17 cellular contexts compared by ENCODE assay signal in the genomic region with DNA sequence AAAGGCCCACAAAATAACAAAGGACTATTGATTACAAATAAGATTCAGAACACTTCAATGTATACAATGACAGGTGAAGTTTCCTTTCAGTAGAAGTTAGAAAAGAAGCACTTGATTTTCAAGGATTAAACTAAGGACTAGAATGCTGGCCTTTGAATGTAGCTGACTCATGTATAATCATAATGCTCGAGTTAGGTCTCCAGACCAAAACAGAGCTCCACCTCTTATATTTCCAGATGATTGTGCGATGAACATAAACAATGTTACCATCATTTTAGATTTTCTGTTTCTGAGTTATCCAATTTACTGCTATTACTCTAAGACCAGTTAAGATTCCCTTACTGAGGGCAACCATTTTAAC. TPM values are rescaled to one million over a fixed set of nuclear protein-coding genes. Genes with fewer than 3 reads are reported as not detected.
DNase-seq lines count a peak whose midpoint lies in the region; ATAC-seq and TF ChIP-seq lines count a peak whose summit lies in the region.
"Had no signal": no experiment of that assay in that cellular context is flagged by ENCODE, and none has a peak within 500 bp of the region (broad histone marks: within the 10 kb centered on the region; RNA-seq: fewer than 3 reads in every experiment).

No MANE protein-coding gene starts in this region.

- H4K20me1 ChIP-seq in SK-N-SH (ENCODE audit: insufficient read depth), result peaks cover 21% of the 10 kb centered on the region

- no peak overlapping the region for H3K9ac ChIP-seq in SK-N-SH

- H3K9me2 ChIP-seq in SK-N-SH, result no peaks in the 10 kb centered on the region

- TF ChIP-seq CTCF in SK-N-SH (IDR thresholded peaks at IDR 0.05), result no peak
- TF ChIP-seq CTCF in HFFc6 (IDR thresholded peaks at IDR 0.05), result no peak
- no peak for TF ChIP-seq CTCF in nephron progenitor cell (IDR thresholded peaks at IDR 0.05)

- H3K9me3 ChIP-seq in SK-N-SH, result no peaks in the 10 kb centered on the region
- H3K9me3 ChIP-seq: suprapubic skin had no signal

- peaks cover 11% of the 10 kb centered on the region for H3F3A ChIP-seq in SK-N-SH (replicated peaks; ENCODE audit: insufficient read depth)

- no peak overlapping the region for H3K4me2 ChIP-seq in SK-N-SH

- WGBS in SK-N-SH (ENCODE audit: low lambda C conversion rate), result 62% methylated on average over 2 of the region's 2 CpGs

- peaks cover 16% of the 10 kb centered on the region for H3K4me1 Mint-ChIP-seq in HFFc6 (ENCODE audit: low read depth)
- no peaks in the 10 kb centered on the region for H3K4me1 Mint-ChIP-seq in nephron progenitor cell

- POLR2A ChIA-PET in SK-N-SH (lab: Yijun Ruan, JAX), result no interaction called here

- H3K27ac Mint-ChIP-seq in HFFc6, result peak overlapping the region; percentile 25
- H3K27ac Mint-ChIP-seq in nephron progenitor cell, result peak overlapping the region; percentile 53

- peaks cover 44 to 50% of the 10 kb centered on the region in 2 experiments for H3K36me3 ChIP-seq in SK-N-SH (replicated peaks in 1 of 2; ENCODE audit: control insufficient read depth in 1 of 2, insufficient read depth in 2 of 2, low read length in 1 of 2)

- no peak for TF ChIP-seq RAD21 in SK-N-SH (IDR thresholded peaks at IDR 0.05; ENCODE audit: low read length)

- DNase-seq in SK-N-SH (no peak), HFFc6 (no peak), dedifferentiated amniotic fluid mesenchymal stem cell (ENCODE audit: extremely low spot score) (peak; percentile 42), nephron progenitor cell (no peak), NCI-H2227 treated with DMSO at 0.1 percent for 48 hours (lab: John Stamatoyannopoulos, UW) (no peak), NCI-H748 treated with DMSO at 0.1 percent for 48 hours (lab: John Stamatoyannopoulos, UW) (no peak), T-helper 2 cell (no peak)
- DNase-seq: 8988T; activated naive CD4-positive, alpha-beta T cell treated with anti-CD3 and anti-CD28 coated beads, Interleukin-2, amount 50 U/mL, for 16 hours; glutamatergic neuron; kidney glomerular epithelial cell; NCI-H1436 treated with DMSO at 0.1 percent for 48 hours; NCI-H345; SIG-M5 had no signal

- H3K4me1 ChIP-seq in SK-N-SH (ENCODE audit: control insufficient read depth in 1 of 2, insufficient read depth in 2 of 2, low read depth in 1 of 2, low read length in 1 of 2), result peaks cover 0 to 5% of the 10 kb centered on the region in 2 experiments; a peak in 2 of 4 replicates

- peak overlapping the region in 1 of 2 experiments; percentile 4; a peak in 2 of 4 replicates for H3K27ac ChIP-seq in SK-N-SH (ENCODE audit: low read depth in 2 of 2, low read length in 1 of 2)
- H3K27ac ChIP-seq: suprapubic skin had no signal

- CTCF ChIA-PET in SK-N-SH (lab: Yijun Ruan, JAX), result no interaction called here

- H3K36me3 Mint-ChIP-seq in HFFc6 (ENCODE audit: low read depth), result peaks cover 41% of the 10 kb centered on the region
- H3K36me3 Mint-ChIP-seq in nephron progenitor cell (ENCODE audit: low read depth), result peaks cover 69% of the 10 kb centered on the region

- H2AFZ ChIP-seq in SK-N-SH (ENCODE audit: low read depth), result no peak overlapping the region

- no peak for TF ChIP-seq EP300 in SK-N-SH (IDR thresholded peaks at IDR 0.05; ENCODE audit: borderline replicate concordance in 1 of 2, low read depth in 1 of 2, low read length in 1 of 2)

- ATAC-seq in SK-N-SH treated with all-trans-retinoic acid at 6 μM for 48 hours, result peak; percentile 44; the same call in 2 of the 3 replicates

- H3K4me3 Mint-ChIP-seq in HFFc6 (no peak overlapping the region), nephron progenitor cell (no peak overlapping the region)
- H3K4me3 Mint-ChIP-seq: central memory CD8-positive, alpha-beta T cell had no signal

- H3K9me3 Mint-ChIP-seq in HFFc6 (no peaks in the 10 kb centered on the region), nephron progenitor cell (no peaks in the 10 kb centered on the region)
- H3K9me3 Mint-ChIP-seq: central memory CD8-positive, alpha-beta T cell had no signal

- peaks cover 85% of the 10 kb centered on the region for H3K79me2 ChIP-seq in SK-N-SH (ENCODE audit: insufficient read depth)

- H3K27me3 Mint-ChIP-seq in HFFc6 (ENCODE audit: insufficient read depth), result no peaks in the 10 kb centered on the region; the same call in none of the 2 replicates
- H3K27me3 Mint-ChIP-seq in nephron progenitor cell (ENCODE audit: low read depth, poor library complexity), result no peaks in the 10 kb centered on the region
- H3K27me3 Mint-ChIP-seq: central memory CD8-positive, alpha-beta T cell had no signal

- H3K4me3 ChIP-seq in SK-N-SH (ENCODE audit: low read depth in 2 of 2, low read length in 1 of 2), result no peak overlapping the region
- H3K4me3 ChIP-seq: suprapubic skin had no signal

- no peaks in the 10 kb centered on the region for H3K27me3 ChIP-seq in SK-N-SH (ENCODE audit: insufficient read depth)
- H3K27me3 ChIP-seq: suprapubic skin had no signal

TF ChIP-seq in SK-N-SH treated with all-trans-retinoic acid at 6 μM for 48 hours, 23 proteins besides CTCF, POLR2A, EP300 and RAD21 (continues in another document):
- TF ChIP-seq, protein P1, sequence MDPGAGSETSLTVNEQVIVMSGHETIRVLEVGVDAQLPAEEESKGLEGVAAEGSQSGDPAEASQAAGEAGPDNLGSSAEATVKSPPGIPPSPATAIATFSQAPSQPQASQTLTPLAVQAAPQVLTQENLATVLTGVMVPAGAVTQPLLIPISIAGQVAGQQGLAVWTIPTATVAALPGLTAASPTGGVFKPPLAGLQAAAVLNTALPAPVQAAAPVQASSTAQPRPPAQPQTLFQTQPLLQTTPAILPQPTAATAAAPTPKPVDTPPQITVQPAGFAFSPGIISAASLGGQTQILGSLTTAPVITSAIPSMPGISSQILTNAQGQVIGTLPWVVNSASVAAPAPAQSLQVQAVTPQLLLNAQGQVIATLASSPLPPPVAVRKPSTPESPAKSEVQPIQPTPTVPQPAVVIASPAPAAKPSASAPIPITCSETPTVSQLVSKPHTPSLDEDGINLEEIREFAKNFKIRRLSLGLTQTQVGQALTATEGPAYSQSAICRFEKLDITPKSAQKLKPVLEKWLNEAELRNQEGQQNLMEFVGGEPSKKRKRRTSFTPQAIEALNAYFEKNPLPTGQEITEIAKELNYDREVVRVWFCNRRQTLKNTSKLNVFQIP (CRISPR knock-in tag; IDR thresholded peaks at IDR 0.05; ENCODE audit: borderline replicate concordance, low read depth), result no peak
- TF ChIP-seq TOX (CRISPR knock-in tag; IDR thresholded peaks at IDR 0.05; ENCODE audit: borderline replicate concordance), result no peak
- no peak for TF ChIP-seq CSDC2 (CRISPR knock-in tag; IDR thresholded peaks at IDR 0.05)
- TF ChIP-seq TCF4 (CRISPR knock-in tag; IDR thresholded peaks at IDR 0.05; ENCODE audit: borderline replicate concordance), result no peak
- TF ChIP-seq PPARA (CRISPR knock-in tag; IDR thresholded peaks at IDR 0.05; ENCODE audit: borderline replicate concordance), result no peak
- no peak for TF ChIP-seq OSR1 (CRISPR knock-in tag; IDR thresholded peaks at IDR 0.05)
- TF ChIP-seq BACH2 (CRISPR knock-in tag; IDR thresholded peaks at IDR 0.05; ENCODE audit: borderline replicate concordance), result no peak
- TF ChIP-seq ZNF70 (CRISPR knock-in tag; IDR thresholded peaks at IDR 0.05), result no peak
- no peak for TF ChIP-seq ZFP30 (CRISPR knock-in tag; IDR thresholded peaks at IDR 0.05)
- TF ChIP-seq ARNTL (CRISPR knock-in tag; IDR thresholded peaks at IDR 0.05; ENCODE audit: borderline replicate concordance, low read depth), result no peak

TF ChIP-seq in SK-N-SH, 30 proteins besides CTCF, POLR2A, EP300 and RAD21 (continues in another document):
- TF ChIP-seq, protein P2, sequence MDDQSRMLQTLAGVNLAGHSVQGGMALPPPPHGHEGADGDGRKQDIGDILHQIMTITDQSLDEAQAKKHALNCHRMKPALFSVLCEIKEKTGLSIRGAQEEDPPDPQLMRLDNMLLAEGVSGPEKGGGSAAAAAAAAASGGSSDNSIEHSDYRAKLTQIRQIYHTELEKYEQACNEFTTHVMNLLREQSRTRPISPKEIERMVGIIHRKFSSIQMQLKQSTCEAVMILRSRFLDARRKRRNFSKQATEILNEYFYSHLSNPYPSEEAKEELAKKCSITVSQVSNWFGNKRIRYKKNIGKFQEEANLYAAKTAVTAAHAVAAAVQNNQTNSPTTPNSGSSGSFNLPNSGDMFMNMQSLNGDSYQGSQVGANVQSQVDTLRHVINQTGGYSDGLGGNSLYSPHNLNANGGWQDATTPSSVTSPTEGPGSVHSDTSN (IDR thresholded peaks at IDR 0.05), result no peak
- TF ChIP-seq NFIC (IDR thresholded peaks at IDR 0.05; ENCODE audit: borderline replicate concordance) (no peak), SIN3A (IDR thresholded peaks at IDR 0.05; ENCODE audit: borderline replicate concordance, low read depth, low read length) (no peak), NRF1 (IDR thresholded peaks at IDR 0.05; ENCODE audit: low read depth, low read length) (no peak), MXI1 (IDR thresholded peaks at IDR 0.05; ENCODE audit: low read depth, low read length) (no peak), FOSL2 (IDR thresholded peaks at IDR 0.05; ENCODE audit: borderline replicate concordance, low read depth) (no peak)
- TF ChIP-seq, protein P3, sequence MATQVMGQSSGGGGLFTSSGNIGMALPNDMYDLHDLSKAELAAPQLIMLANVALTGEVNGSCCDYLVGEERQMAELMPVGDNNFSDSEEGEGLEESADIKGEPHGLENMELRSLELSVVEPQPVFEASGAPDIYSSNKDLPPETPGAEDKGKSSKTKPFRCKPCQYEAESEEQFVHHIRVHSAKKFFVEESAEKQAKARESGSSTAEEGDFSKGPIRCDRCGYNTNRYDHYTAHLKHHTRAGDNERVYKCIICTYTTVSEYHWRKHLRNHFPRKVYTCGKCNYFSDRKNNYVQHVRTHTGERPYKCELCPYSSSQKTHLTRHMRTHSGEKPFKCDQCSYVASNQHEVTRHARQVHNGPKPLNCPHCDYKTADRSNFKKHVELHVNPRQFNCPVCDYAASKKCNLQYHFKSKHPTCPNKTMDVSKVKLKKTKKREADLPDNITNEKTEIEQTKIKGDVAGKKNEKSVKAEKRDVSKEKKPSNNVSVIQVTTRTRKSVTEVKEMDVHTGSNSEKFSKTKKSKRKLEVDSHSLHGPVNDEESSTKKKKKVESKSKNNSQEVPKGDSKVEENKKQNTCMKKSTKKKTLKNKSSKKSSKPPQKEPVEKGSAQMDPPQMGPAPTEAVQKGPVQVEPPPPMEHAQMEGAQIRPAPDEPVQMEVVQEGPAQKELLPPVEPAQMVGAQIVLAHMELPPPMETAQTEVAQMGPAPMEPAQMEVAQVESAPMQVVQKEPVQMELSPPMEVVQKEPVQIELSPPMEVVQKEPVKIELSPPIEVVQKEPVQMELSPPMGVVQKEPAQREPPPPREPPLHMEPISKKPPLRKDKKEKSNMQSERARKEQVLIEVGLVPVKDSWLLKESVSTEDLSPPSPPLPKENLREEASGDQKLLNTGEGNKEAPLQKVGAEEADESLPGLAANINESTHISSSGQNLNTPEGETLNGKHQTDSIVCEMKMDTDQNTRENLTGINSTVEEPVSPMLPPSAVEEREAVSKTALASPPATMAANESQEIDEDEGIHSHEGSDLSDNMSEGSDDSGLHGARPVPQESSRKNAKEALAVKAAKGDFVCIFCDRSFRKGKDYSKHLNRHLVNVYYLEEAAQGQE (IDR thresholded peaks at IDR 0.05; ENCODE audit: low read depth, low read length), result no peak

RNA-seq across cellular contexts. Expression of a gene that starts 40.4 kb away (rescaled TPM):
- polyA plus RNA-seq in SK-N-SH (2012; rRNA removed), result 0.07 and 0.23 TPM in 2 replicates
- polyA plus RNA-seq in SK-N-SH (2012; cell fraction: cytosol; rRNA removed), result 0.01 and 0.05 TPM in 2 replicates
- polyA plus RNA-seq in SK-N-SH (2012; cell fraction: nucleus; rRNA removed), result 0.50 and 0.52 TPM in 2 replicates
- under 1 TPM in 1 of 6 experiments, not detected in 5; 0.22 TPM for total RNA-seq in HFFc6 (2021; fragmentation: NEBNext Ultra II Directional; extraction: Animal tissue kit (Norgen Biotek cat#: 25700))
